Comparison of ENCODE assay signal across 8 cellular contexts in the genomic region with DNA sequence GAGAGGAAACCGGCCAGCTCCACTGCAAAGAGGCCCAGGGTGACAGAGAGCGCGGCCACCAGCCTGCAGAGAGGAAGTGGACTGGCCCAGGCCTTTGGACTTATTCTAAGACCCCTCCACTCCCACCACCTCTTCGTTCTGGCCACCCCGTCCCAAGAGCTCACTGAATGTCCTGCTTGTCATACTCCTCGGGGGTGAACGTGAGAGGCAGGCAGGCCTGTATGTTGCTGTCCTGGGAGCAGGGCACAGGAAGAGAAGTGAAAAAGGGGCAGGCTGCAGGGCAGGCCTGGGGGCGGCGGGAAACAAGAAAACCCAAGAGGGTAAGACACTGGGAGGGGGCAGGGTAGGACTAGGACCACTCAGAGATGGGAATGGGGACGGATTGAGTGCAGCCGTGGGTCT. TPM values are rescaled to one million over a fixed set of nuclear protein-coding genes. Genes with fewer than 3 reads are reported as not detected.
DNase-seq lines count a peak whose midpoint lies in the region; ATAC-seq and TF ChIP-seq lines count a peak whose summit lies in the region.

No MANE protein-coding gene starts in this region.

- POLR2A ChIA-PET in CD4-positive, alpha-beta T cell (lab: Charles Lee), result interaction anchor here (1.1 to 6.7 kb wide), 5 partner anchors 11 to 45 kb away, joined by 4 to 419 read pairs (median 9); a partner anchor contains a TSS
- POLR2A ChIA-PET in activated CD8-positive, alpha-beta T cell treated with anti-CD3 and anti-CD28 coated beads, Interleukin-2, amount 10 ng/mL, durations not matched to agents 7 days and 5 days (lab: Charles Lee), result interaction anchor here (0.5 to 2.4 kb wide), 8 partner anchors 11 to 343 kb away, joined by 3 to 13 read pairs (median 5); a partner anchor contains a TSS

- H3K27ac Mint-ChIP-seq in CD4-positive, alpha-beta T cell, result peak overlapping the region; percentile 99
- H3K27ac Mint-ChIP-seq in HFFc6, result peak overlapping the region; percentile 83
- peak overlapping the region; percentile 88 for H3K27ac Mint-ChIP-seq in activated CD8-positive, alpha-beta T cell treated with anti-CD3 and anti-CD28 coated beads, Interleukin-2, amount 10 ng/mL, durations not matched to agents 7 days and 5 days

- no peak for DNase-seq in CD4-positive, alpha-beta T cell
- DNase-seq in HFFc6 (no peak), left ventricle myocardium inferior (no peak), epidermal melanocyte (ENCODE audit: insufficient read length, low spot score) (no peak), NCI-H2227 (lab: John Stamatoyannopoulos, UW; ENCODE audit: unreplicated experiment) (no peak)
- no peak for DNase-seq in activated CD8-positive, alpha-beta T cell treated with anti-CD3 and anti-CD28 coated beads, Interleukin-2, amount 10 ng/mL, durations not matched to agents 7 days and 5 days

- H3K36me3 Mint-ChIP-seq in CD4-positive, alpha-beta T cell (ENCODE audit: low read depth), result peaks cover 9% of the 10 kb centered on the region
- H3K36me3 Mint-ChIP-seq in HFFc6 (ENCODE audit: low read depth), result no peaks in the 10 kb centered on the region
- peaks cover 6% of the 10 kb centered on the region for H3K36me3 Mint-ChIP-seq in activated CD8-positive, alpha-beta T cell treated with anti-CD3 and anti-CD28 coated beads, Interleukin-2, amount 10 ng/mL, durations not matched to agents 7 days and 5 days (ENCODE audit: low read depth)

- CTCF ChIA-PET in CD4-positive, alpha-beta T cell (lab: Charles Lee), result interaction anchor here (0.8 to 2.3 kb wide), 2 partner anchors 11 to 37 kb away, joined by 3 to 7 read pairs; no protein-coding TSS in a partner anchor
- CTCF ChIA-PET in activated CD8-positive, alpha-beta T cell treated with anti-CD3 and anti-CD28 coated beads, Interleukin-2, amount 10 ng/mL, durations not matched to agents 7 days and 5 days (lab: Charles Lee), result interaction anchor here (1.2 to 1.9 kb wide), 3 partner anchors 11 to 56 kb away, joined by 5 to 7 read pairs (median 6); a partner anchor contains a TSS

- H3K4me3 ChIP-seq in left ventricle myocardium inferior, result peak overlapping the region; percentile 77
- H3K4me3 ChIP-seq in skeletal muscle tissue (ENCODE audit: low read length in 3 of 3), result peak overlapping the region; percentile 64 to 82 (median 79)

- peaks cover 51% of the 10 kb centered on the region for H3K4me1 Mint-ChIP-seq in CD4-positive, alpha-beta T cell (ENCODE audit: low read depth)
- H3K4me1 Mint-ChIP-seq in HFFc6 (ENCODE audit: low read depth), result peaks cover 49% of the 10 kb centered on the region
- peaks cover 50% of the 10 kb centered on the region for H3K4me1 Mint-ChIP-seq in activated CD8-positive, alpha-beta T cell treated with anti-CD3 and anti-CD28 coated beads, Interleukin-2, amount 10 ng/mL, durations not matched to agents 7 days and 5 days (ENCODE audit: low read depth)

- H3K9me3 Mint-ChIP-seq in CD4-positive, alpha-beta T cell, result no peaks in the 10 kb centered on the region
- H3K9me3 Mint-ChIP-seq in HFFc6, result no peaks in the 10 kb centered on the region
- no peaks in the 10 kb centered on the region for H3K9me3 Mint-ChIP-seq in activated CD8-positive, alpha-beta T cell treated with anti-CD3 and anti-CD28 coated beads, Interleukin-2, amount 10 ng/mL, durations not matched to agents 7 days and 5 days (ENCODE audit: insufficient read depth)

- no peak for ATAC-seq in CD4-positive, alpha-beta T cell (ENCODE audit: poor library complexity)
- peak; percentile 3 for ATAC-seq in activated CD8-positive, alpha-beta T cell treated with anti-CD3 and anti-CD28 coated beads, Interleukin-2, amount 10 ng/mL, durations not matched to agents 7 days and 5 days
- no peak for ATAC-seq in GM21619 (IDR thresholded peaks at IDR 0.05; ENCODE audit: unreplicated experiment)

- H3K9ac ChIP-seq in skeletal muscle tissue (ENCODE audit: low read depth in 1 of 3, low read length in 3 of 3), result peak overlapping the region; percentile 66 to 84 (median 70)

- intact Hi-C loops in CD4-positive, alpha-beta T cell (cut with DNase I, micrococcal nuclease), result loop anchor here (1.0 kb wide), 2 partner anchors 11 kb away; no protein-coding TSS in a partner anchor
- intact Hi-C loops in left ventricle myocardium inferior (cut with micrococcal nuclease), result no loop called here

- H3K27ac ChIP-seq in CD4-positive, alpha-beta T cell (ENCODE audit: low read depth, low read length), result peak overlapping the region; percentile 64
- H3K27ac ChIP-seq in left ventricle myocardium inferior (replicated peaks) (peak overlapping the region; percentile 87), skeletal muscle tissue (ENCODE audit: low read depth, low read length) (peak overlapping the region; percentile 33)

- H3K36me3 ChIP-seq in left ventricle myocardium inferior, result no peaks in the 10 kb centered on the region
- no peaks in the 10 kb centered on the region for H3K36me3 ChIP-seq in skeletal muscle tissue (ENCODE audit: control insufficient read depth in 3 of 3, insufficient read depth in 3 of 3, low read length in 3 of 3)

- H3K27me3 ChIP-seq in CD4-positive, alpha-beta T cell (ENCODE audit: control insufficient read depth, insufficient read depth, low read length), result no peaks in the 10 kb centered on the region
- H3K27me3 ChIP-seq in left ventricle myocardium inferior (ENCODE audit: low read depth), result no peaks in the 10 kb centered on the region
- H3K27me3 ChIP-seq in skeletal muscle tissue (ENCODE audit: control insufficient read depth in 3 of 3, insufficient read depth in 3 of 3, low read length in 3 of 3), result no peaks in the 10 kb centered on the region

- no peaks in the 10 kb centered on the region for H3K27me3 Mint-ChIP-seq in CD4-positive, alpha-beta T cell
- H3K27me3 Mint-ChIP-seq in HFFc6 (ENCODE audit: insufficient read depth), result peaks cover 6% of the 10 kb centered on the region
- no peaks in the 10 kb centered on the region for H3K27me3 Mint-ChIP-seq in activated CD8-positive, alpha-beta T cell treated with anti-CD3 and anti-CD28 coated beads, Interleukin-2, amount 10 ng/mL, durations not matched to agents 7 days and 5 days (ENCODE audit: low read depth)

- H3K4me1 ChIP-seq in left ventricle myocardium inferior (peaks cover 45% of the 10 kb centered on the region), skeletal muscle tissue (ENCODE audit: control insufficient read depth in 3 of 3, insufficient read depth in 3 of 3, low read length in 3 of 3) (peaks cover 20 to 28% (median 28%) of the 10 kb centered on the region in 3 donors)

- H3K9me3 ChIP-seq in CD4-positive, alpha-beta T cell (ENCODE audit: control insufficient read depth, low read length), result no peaks in the 10 kb centered on the region
- H3K9me3 ChIP-seq in left ventricle myocardium inferior (replicated peaks), result no peaks in the 10 kb centered on the region
- no peaks in the 10 kb centered on the region for H3K9me3 ChIP-seq in skeletal muscle tissue (ENCODE audit: control insufficient read depth in 3 of 3, low read length in 3 of 3)

- no peak for TF ChIP-seq CTCF in CD4-positive, alpha-beta T cell (IDR thresholded peaks at IDR 0.05)
- TF ChIP-seq CTCF in HFFc6 (IDR thresholded peaks at IDR 0.05) (no peak), left ventricle myocardium inferior (IDR thresholded peaks at IDR 0.05; ENCODE audit: borderline replicate concordance) (no peak)

- H3K4me3 Mint-ChIP-seq in CD4-positive, alpha-beta T cell, result peak overlapping the region; percentile 90
- H3K4me3 Mint-ChIP-seq in HFFc6, result peak overlapping the region; percentile 94
- H3K4me3 Mint-ChIP-seq in activated CD8-positive, alpha-beta T cell treated with anti-CD3 and anti-CD28 coated beads, Interleukin-2, amount 10 ng/mL, durations not matched to agents 7 days and 5 days, result peak overlapping the region; percentile 96

RNA-seq across cellular contexts. Expression of a gene that starts 0.4 kb away (rescaled TPM):
- 10 to 100 TPM; 12.2 to 12.9 TPM for total RNA-seq in CD4-positive, alpha-beta T cell
- total RNA-seq in HFFc6 (2021; fragmentation: NEBNext Ultra II Directional; extraction: Animal tissue kit (Norgen Biotek cat#: 25700)), result 10 to 100 TPM; 13.8 to 18.8 (median 17.5) TPM
- total RNA-seq in activated CD8-positive, alpha-beta T cell treated with anti-CD3 and anti-CD28 coated beads, Interleukin-2, amount 10 ng/mL, durations not matched to agents 7 days and 5 days, result 10 to 100 TPM; 39.6 to 44.1 TPM
- 7.9 TPM for total RNA-seq in left ventricle myocardium inferior
- total RNA-seq in skeletal muscle tissue, result 25.1 TPM

RNA-seq across cellular contexts. Expression of a gene that starts 13.0 kb away (rescaled TPM):
- 100 to 1,000 TPM; 351 to 366 TPM for total RNA-seq in CD4-positive, alpha-beta T cell
- 10 to 100 TPM; 37.0 to 47.6 (median 44.5) TPM for total RNA-seq in HFFc6 (2021; fragmentation: NEBNext Ultra II Directional; extraction: Animal tissue kit (Norgen Biotek cat#: 25700))
- total RNA-seq in activated CD8-positive, alpha-beta T cell treated with anti-CD3 and anti-CD28 coated beads, Interleukin-2, amount 10 ng/mL, durations not matched to agents 7 days and 5 days, result 10 to 100 TPM; 56.3 to 56.7 TPM
- 59.6 TPM for total RNA-seq in left ventricle myocardium inferior
- 8.4 TPM for total RNA-seq in skeletal muscle tissue

RNA-seq across cellular contexts. Expression of a gene that starts 14.2 kb away (rescaled TPM):
- total RNA-seq in CD4-positive, alpha-beta T cell, result 1 to 10 TPM; 6.1 to 6.4 TPM
- 1 to 10 TPM; 4.4 to 6.0 (median 4.6) TPM for total RNA-seq in HFFc6 (2021; fragmentation: NEBNext Ultra II Directional; extraction: Animal tissue kit (Norgen Biotek cat#: 25700))
- 10 to 100 TPM; 12.7 TPM for total RNA-seq in activated CD8-positive, alpha-beta T cell treated with anti-CD3 and anti-CD28 coated beads, Interleukin-2, amount 10 ng/mL, durations not matched to agents 7 days and 5 days
- total RNA-seq in left ventricle myocardium inferior, result 8.4 TPM
- total RNA-seq in skeletal muscle tissue, result 4.7 TPM

RNA-seq across cellular contexts. Expression of a gene that starts 23.6 kb away (rescaled TPM):
- total RNA-seq in CD4-positive, alpha-beta T cell, result 1,000 to 10,000 TPM; 1,723 to 1,794 TPM
- total RNA-seq in HFFc6 (2021; fragmentation: NEBNext Ultra II Directional; extraction: Animal tissue kit (Norgen Biotek cat#: 25700)), result 10 to 100 TPM; 18.9 to 31.8 (median 26.9) TPM
- 10 to 100 TPM; 35.0 to 38.1 TPM for total RNA-seq in activated CD8-positive, alpha-beta T cell treated with anti-CD3 and anti-CD28 coated beads, Interleukin-2, amount 10 ng/mL, durations not matched to agents 7 days and 5 days
- 109 TPM for total RNA-seq in left ventricle myocardium inferior
- 37.1 TPM for total RNA-seq in skeletal muscle tissue

RNA-seq across cellular contexts. Expression of a gene that starts 34.6 kb away (rescaled TPM):
- 1 to 10 TPM in 1 of 2 experiments, under 1 TPM in 1; 0.56 to 1.4 TPM for total RNA-seq in CD4-positive, alpha-beta T cell
- 10 to 100 TPM; 24.5 to 43.4 (median 39.5) TPM for total RNA-seq in HFFc6 (2021; fragmentation: NEBNext Ultra II Directional; extraction: Animal tissue kit (Norgen Biotek cat#: 25700))
- 100 to 1,000 TPM; 182 to 210 TPM for total RNA-seq in activated CD8-positive, alpha-beta T cell treated with anti-CD3 and anti-CD28 coated beads, Interleukin-2, amount 10 ng/mL, durations not matched to agents 7 days and 5 days
- total RNA-seq in left ventricle myocardium inferior (1.2 TPM), skeletal muscle tissue (5.7 TPM)

Comparison
In these comparisons a context has a peak if more than half of its experiments do, and no peak if none do; other contexts are left out.
1. H3K27ac ChIP-seq: peak in every context shown above with its lines; median percentile 87 in left ventricle myocardium inferior; 64 in CD4-positive, alpha-beta T cell; 33 in skeletal muscle tissue.